Comparison of ENCODE assay signal across 11 cellular contexts in genomic region chr2:65529419-65529818, GRCh38.
"Had no signal": no experiment of that assay in that cellular context is flagged by ENCODE, and none has a peak within 500 bp of the region (broad histone marks: within the 10 kb centered on the region; RNA-seq: fewer than 3 reads in every experiment).

No MANE protein-coding gene starts in this region.

- H3K9ac ChIP-seq: GM23248 had no signal

- H3K36me3 ChIP-seq: HAP-1 had no signal

- ATAC-seq: GM23338, HCT116 had no signal

- H3K9me3 ChIP-seq: HAP-1 had no signal

- FAIRE-seq: H1, H54 had no signal

- H3K4me3 ChIP-seq: GM23248, GM23338, HAP-1 had no signal

- DNase-seq: GM23248, GOT3, H7, H9, HCEC 1CT, HFFc6 had no signal

- H3K4me3 Mint-ChIP-seq: GM23338, H9 had no signal

- H3K27ac ChIP-seq: GM23248 had no signal

- H3K9me3 Mint-ChIP-seq: GM23338, H9, HFFc6 had no signal

- H3K4me1 ChIP-seq: HAP-1 had no signal

- H3K4me2 ChIP-seq: GM23338 had no signal

- H3K27ac Mint-ChIP-seq: GM23338, H9 had no signal

- H2AFZ ChIP-seq: GM23248, GM23338 had no signal
